In genomic region chr6:159969921-159970320, GRCh38 we compare ENCODE assay signal across 8 cellular contexts. TPM values are rescaled to one million over a fixed set of nuclear protein-coding genes. Genes with fewer than 3 reads are reported as not detected.
A peak's percentile ranks its signal among the peaks of the same experiment; 100 is the strongest.
DNase-seq lines count a peak whose midpoint lies in the region; ATAC-seq and TF ChIP-seq lines count a peak whose summit lies in the region.

No MANE protein-coding gene starts in this region.

- in situ Hi-C loops in ACHN (cut with HindIII; ENCODE audit: low pct_ligation_motif_present, low pct_unique_long_range_greater_than_20kb, low sequenced_read_pairs) = no loop called here

- H3K27ac ChIP-seq in right atrium auricular region = peak overlapping the region; percentile 89 to 92
- H3K27ac ChIP-seq in psoas muscle = peak overlapping the region; percentile 97

- H3K4me3 ChIP-seq in GM08714 (ENCODE audit: low read length) (peak overlapping the region; percentile 96), right atrium auricular region (peak overlapping the region; percentile 96 to 97), psoas muscle (peak overlapping the region; percentile 89)

- H3K9me3 ChIP-seq in right atrium auricular region = no peaks in the 10 kb centered on the region
- no peaks in the 10 kb centered on the region for H3K9me3 ChIP-seq in psoas muscle

- intact Hi-C loops in psoas muscle (cut with DNase I) = loop anchor here (5.0 to 10.0 kb wide), 3 partner anchors 37 to 275 kb away; partner anchors contain the start of gene SOD2 (in 1 of the 2)

- H3K36me3 ChIP-seq in right atrium auricular region = no peaks in the 10 kb centered on the region
- no peaks in the 10 kb centered on the region for H3K36me3 ChIP-seq in psoas muscle (ENCODE audit: insufficient read depth in 1 of 2, low read depth in 1 of 2)

- H3K27me3 ChIP-seq in right atrium auricular region = no peaks in the 10 kb centered on the region
- no peaks in the 10 kb centered on the region for H3K27me3 ChIP-seq in psoas muscle (ENCODE audit: insufficient read depth in 3 of 3, low read length in 2 of 3)

- DNase-seq in ACHN = peak; percentile 83
- peak; percentile 74 for DNase-seq in NCI-H69 (lab: John Stamatoyannopoulos, UW)
- peak; percentile 75 for DNase-seq in amniotic epithelial cell (ENCODE audit: low read depth)
- peak; percentile 84 for DNase-seq in right atrium auricular region (ENCODE audit: low spot score)
- peak in 1 of 2 donors; percentile 29 for DNase-seq in psoas muscle

- no peak for TF ChIP-seq CTCF in right atrium auricular region (IDR thresholded peaks at IDR 0.05)
- no peak for TF ChIP-seq CTCF in psoas muscle (IDR thresholded peaks at IDR 0.05)

- H3K4me1 ChIP-seq in right atrium auricular region = peaks cover 0 to 45% of the 10 kb centered on the region in 2 donors
- H3K4me1 ChIP-seq in psoas muscle = peaks cover 53% of the 10 kb centered on the region

- ATAC-seq in HG03039 (IDR thresholded peaks at IDR 0.05; ENCODE audit: unreplicated experiment) (peak; percentile 20), psoas muscle (peak; percentile 51 to 66 (median 62)), GM21528 (IDR thresholded peaks at IDR 0.05; ENCODE audit: low FRiP score, unreplicated experiment) (no peak)

- 4 to 8% (median 5%) methylated on average over 8 of the region's 8 CpGs for WGBS in psoas muscle, 3 donors

RNA-seq across cellular contexts. Expression of gene IGF2R, which starts 1.0 kb away (rescaled TPM):
- total RNA-seq in right atrium auricular region (10 to 100 TPM; 47.9 to 48.9 TPM), psoas muscle (100 to 1,000 TPM; 113 to 167 (median 157) TPM)
- 10 to 100 TPM; 40.1 to 91.0 (median 48.4) TPM for polyA plus RNA-seq in psoas muscle
